ENCODE assay signal across 16 cellular contexts in the genomic region with DNA sequence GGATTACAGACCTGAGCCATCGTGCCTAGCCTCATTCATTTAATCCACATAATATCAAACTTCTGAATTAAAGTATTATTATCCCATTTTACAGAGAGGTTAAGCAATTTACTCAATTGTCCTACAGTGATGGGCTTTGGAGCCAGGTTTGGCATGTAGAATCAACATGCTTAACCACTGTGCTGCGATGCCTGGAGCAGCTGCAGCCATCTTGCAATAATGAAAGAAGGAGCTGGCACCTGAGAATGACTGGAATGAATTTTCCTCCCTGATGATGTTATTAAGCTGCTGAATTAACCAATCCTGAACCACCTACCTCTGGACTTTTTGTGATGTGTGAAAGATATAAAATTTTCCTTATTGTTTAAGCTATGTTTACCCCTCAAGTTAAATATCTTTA.
"Had no signal": no experiment of that assay in that cellular context is flagged by ENCODE, and none has a peak within 500 bp of the region (broad histone marks: within the 10 kb centered on the region; RNA-seq: fewer than 3 reads in every experiment).

No MANE protein-coding gene starts in this region.

- H3K9me3 ChIP-seq: colonic mucosa, lower lobe of right lung, sigmoid colon, SK-N-SH, thyroid gland had no signal

- H3K27ac Mint-ChIP-seq: activated CD4-positive, alpha-beta T cell treated with anti-CD3 and anti-CD28 coated beads, Interleukin-2, amount 10 ng/mL, durations not matched to agents 24 days and 14 days; WTC11 had no signal

- H3K27ac ChIP-seq: colonic mucosa, lower lobe of right lung, sigmoid colon, thyroid gland had no signal

- H3K4me1 Mint-ChIP-seq: WTC11 had no signal

- DNase-seq: activated CD4-positive, alpha-beta T cell treated with anti-CD3 and anti-CD28 coated beads, Interleukin-2, amount 10 ng/mL, durations not matched to agents 24 days and 14 days; activated effector memory CD4-positive, alpha-beta T cell treated with Interleukin-2 at 50 U/mL for 16 hours; aorta; colonic mucosa; erythroblast; hypothalamus; lower lobe of right lung; occipital lobe; posterior cingulate gyrus; sigmoid colon; SK-N-SH; stimulated activated CD4-positive, alpha-beta T cell treated with anti-CD3 and anti-CD28 coated beads, Interleukin-4, amount 100 ng/mL, for 24 hours; thyroid gland had no signal

- H3K27me3 Mint-ChIP-seq: activated CD4-positive, alpha-beta T cell treated with anti-CD3 and anti-CD28 coated beads, Interleukin-2, amount 10 ng/mL, durations not matched to agents 24 days and 14 days; central memory CD8-positive, alpha-beta T cell had no signal

- H3K9me3 Mint-ChIP-seq: central memory CD8-positive, alpha-beta T cell; stimulated activated effector memory CD8-positive, alpha-beta T cell treated with anti-CD3 and anti-CD28 coated beads, Interleukin-12 subunit alpha, Interleukin-12 subunit beta, amount 100 ng/mL, for 72 hours; WTC11 had no signal

- H3K36me3 Mint-ChIP-seq: WTC11 had no signal

- ATAC-seq: lower lobe of right lung; stimulated activated effector memory CD8-positive, alpha-beta T cell treated with anti-CD3 and anti-CD28 coated beads, Interleukin-12 subunit alpha, Interleukin-12 subunit beta, amount 100 ng/mL, for 72 hours; WTC11 had no signal

- H3K27me3 ChIP-seq: colonic mucosa, sigmoid colon, thyroid gland had no signal

- H3K4me3 Mint-ChIP-seq: activated CD4-positive, alpha-beta T cell treated with anti-CD3 and anti-CD28 coated beads, Interleukin-2, amount 10 ng/mL, durations not matched to agents 24 days and 14 days; central memory CD8-positive, alpha-beta T cell; stimulated activated effector memory CD8-positive, alpha-beta T cell treated with anti-CD3 and anti-CD28 coated beads, Interleukin-12 subunit alpha, Interleukin-12 subunit beta, amount 100 ng/mL, for 72 hours; WTC11 had no signal
